8 cellular contexts compared by ENCODE assay signal in genomic region chr5:58871648-58872242, GRCh38.
A peak's percentile ranks its signal among the peaks of the same experiment; 100 is the strongest.
DNase-seq lines count a peak whose midpoint lies in the region; ATAC-seq and TF ChIP-seq lines count a peak whose summit lies in the region.

No MANE protein-coding gene starts in this region.

- no peaks in the 10 kb centered on the region for H3K79me2 ChIP-seq in HCT116 (ENCODE audit: insufficient read depth, low read length)
- H3K79me2 ChIP-seq in OCI-LY7 (ENCODE audit: insufficient read depth, low read depth, low read length) = no peaks in the 10 kb centered on the region

- BruUV-seq in HCT116 (replicated peaks; lab: Mats Ljungman, UMichigan) (no TSS peak), OCI-LY7 (replicated peaks; lab: Mats Ljungman, UMichigan) (no TSS peak)

- H2AFZ ChIP-seq in HCT116 (ENCODE audit: low read depth, low read length, poor library complexity, severe bottlenecking) (peak overlapping the region; percentile 32), OCI-LY7 (ENCODE audit: low read length) (no peak overlapping the region)

- no peak overlapping the region for H3K4me2 ChIP-seq in HCT116 (ENCODE audit: low read length)
- no peak overlapping the region for H3K4me2 ChIP-seq in OCI-LY7 (ENCODE audit: low read length)

- intact Hi-C loops in Right ventricle myocardium inferior (cut with DNase I) (no loop called here), HCT116 (cut with micrococcal nuclease) (loop anchor here (5.0 kb wide), 1 partner anchor 136 kb away; no protein-coding TSS in a partner anchor), OCI-LY7 (cut with micrococcal nuclease; ENCODE audit: unreplicated experiment) (no loop called here)

- RAD21 ChIA-PET in HCT116 (lab: Charles Lee; ENCODE audit: low non-redundant PET in 1 of 2, low total read pairs in 2 of 2, uncharacterized antibody in 2 of 2, unreplicated experiment in 2 of 2) = no interaction called here

- peak; percentile 53 to 67 for TF ChIP-seq CTCF in right atrium auricular region (IDR thresholded peaks at IDR 0.05)
- peak in 2 of 3 experiments; percentile 45 to 56; a peak in 3 of 6 replicates for TF ChIP-seq CTCF in HCT116 (IDR thresholded peaks at IDR 0.05 in 2 of 3, conservative IDR thresholded peaks at IDR 0.05 in 1 of 3; ENCODE audit: borderline replicate concordance in 1 of 3, insufficient read depth in 1 of 3, low read depth in 2 of 3, low read length in 2 of 3)
- TF ChIP-seq CTCF in OCI-LY7 (conservative IDR thresholded peaks at IDR 0.05; ENCODE audit: low read length) = peak; percentile 83
- peak; percentile 41 for TF ChIP-seq CTCF in coronary artery (IDR thresholded peaks at IDR 0.05)
- peak; percentile 56 to 76 (median 69) for TF ChIP-seq CTCF in nephron (IDR thresholded peaks at IDR 0.05; ENCODE audit: unreplicated experiment in 3 of 3)

- H3K4me3 ChIP-seq in right atrium auricular region = no peak overlapping the region
- H3K4me3 ChIP-seq in HCT116 (replicated peaks in 1 of 2; ENCODE audit: low read depth in 1 of 2, low read length in 2 of 2) = no peak overlapping the region
- no peak overlapping the region for H3K4me3 ChIP-seq in OCI-LY7 (ENCODE audit: low read depth, low read length, poor library complexity, severe bottlenecking)
- H3K4me3 ChIP-seq in coronary artery = no peak overlapping the region
- no peak overlapping the region for H3K4me3 ChIP-seq in effector memory CD4-positive, alpha-beta T cell (ENCODE audit: insufficient read depth, low read depth, low read length, poor library complexity, severe bottlenecking)

- no peaks in the 10 kb centered on the region for H4K20me1 ChIP-seq in HCT116 (ENCODE audit: insufficient read depth)
- H4K20me1 ChIP-seq in OCI-LY7 (ENCODE audit: insufficient read depth, low read length) = 0 out of 2 replicates have a peak, but pooled peaks cover 5% of the 10 kb centered on the region

- H3K27ac ChIP-seq in right atrium auricular region (no peak overlapping the region), HCT116 (ENCODE audit: low read depth, low read length) (no peak overlapping the region), OCI-LY7 (ENCODE audit: low read depth, low read length, poor library complexity, severe bottlenecking) (no peak overlapping the region), coronary artery (no peak overlapping the region)
- no peak overlapping the region for H3K27ac ChIP-seq in effector memory CD4-positive, alpha-beta T cell (ENCODE audit: insufficient read depth, low read length, poor library complexity, severe bottlenecking)

- H3K9me2 ChIP-seq in HCT116 (ENCODE audit: insufficient read depth) = no peaks in the 10 kb centered on the region
- H3K9me2 ChIP-seq in OCI-LY7 (ENCODE audit: insufficient read depth, low read length) = no peaks in the 10 kb centered on the region

- POLR2A ChIA-PET in HCT116 (lab: Charles Lee) (no interaction called here), OCI-LY7 (lab: Charles Lee) (no interaction called here)

- no peaks in the 10 kb centered on the region for H3K9me3 Mint-ChIP-seq in nephron

- peaks cover 4% of the 10 kb centered on the region for H3K4me1 Mint-ChIP-seq in nephron

- no peak overlapping the region for H3K9ac ChIP-seq in HCT116 (ENCODE audit: low read length)

- H3K36me3 Mint-ChIP-seq in nephron (ENCODE audit: low read depth) = no peaks in the 10 kb centered on the region

- DNase-seq in right atrium auricular region (ENCODE audit: low spot score) (no peak), Right ventricle myocardium inferior (ENCODE audit: missing footprints) (no peak), HCT116 (ENCODE audit: low read depth, low spot score) (peak; percentile 28), OCI-LY7 (ENCODE audit: low spot score) (peak; percentile 27), coronary artery (ENCODE audit: low spot score) (no peak), COR-L47 (lab: John Stamatoyannopoulos, UW) (no peak)
- no peak for DNase-seq in effector memory CD4-positive, alpha-beta T cell

- peak; percentile 27; the same call in 1 of the 2 replicates for TF ChIP-seq RAD21 in HCT116 (IDR thresholded peaks at IDR 0.05; ENCODE audit: low read depth)

- H3K27ac Mint-ChIP-seq in nephron = no peak overlapping the region

- no peak overlapping the region for H3K4me3 Mint-ChIP-seq in nephron

- no peaks in the 10 kb centered on the region for H3K27me3 ChIP-seq in right atrium auricular region
- H3K27me3 ChIP-seq in HCT116 (ENCODE audit: insufficient read depth, low read length) = peaks cover 13% of the 10 kb centered on the region; the same call in 1 of the 2 replicates
- no peaks in the 10 kb centered on the region for H3K27me3 ChIP-seq in effector memory CD4-positive, alpha-beta T cell (replicated peaks; ENCODE audit: control insufficient read depth, insufficient read depth, low read length, poor library complexity, severe bottlenecking)

- no peaks in the 10 kb centered on the region for H3K9me3 ChIP-seq in right atrium auricular region
- H3K9me3 ChIP-seq in HCT116 (ENCODE audit: control insufficient read depth in 1 of 2, insufficient read depth in 1 of 2, low read depth in 1 of 2, low read length in 2 of 2) = no peaks in the 10 kb centered on the region
- H3K9me3 ChIP-seq in OCI-LY7 (ENCODE audit: low read length) = no peaks in the 10 kb centered on the region
- H3K9me3 ChIP-seq in effector memory CD4-positive, alpha-beta T cell (ENCODE audit: control insufficient read depth, low read length) = no peaks in the 10 kb centered on the region

- peaks cover 5% of the 10 kb centered on the region for H3K27me3 Mint-ChIP-seq in nephron (ENCODE audit: low read depth)

- H3K36me3 ChIP-seq in right atrium auricular region = no peaks in the 10 kb centered on the region
- H3K36me3 ChIP-seq in HCT116 (ENCODE audit: control insufficient read depth in 1 of 2, insufficient read depth in 2 of 2, low read length in 2 of 2) = no peaks in the 10 kb centered on the region
- H3K36me3 ChIP-seq in OCI-LY7 (ENCODE audit: insufficient read depth, low read length) = no peaks in the 10 kb centered on the region
- no peaks in the 10 kb centered on the region for H3K36me3 ChIP-seq in effector memory CD4-positive, alpha-beta T cell (ENCODE audit: control insufficient read depth, insufficient read depth, low read length)

- H3K4me1 ChIP-seq in right atrium auricular region (no peaks in the 10 kb centered on the region), HCT116 (ENCODE audit: control insufficient read depth in 1 of 2, insufficient read depth in 2 of 2, low read length in 2 of 2) (no peaks in the 10 kb centered on the region), OCI-LY7 (ENCODE audit: insufficient read depth, low read length, poor library complexity, severe bottlenecking) (no peaks in the 10 kb centered on the region)
- H3K4me1 ChIP-seq in effector memory CD4-positive, alpha-beta T cell (ENCODE audit: control insufficient read depth, insufficient read depth, low read length, poor library complexity, severe bottlenecking) = no peaks in the 10 kb centered on the region

- TF ChIP-seq POLR2A in HCT116 (IDR thresholded peaks at IDR 0.05; ENCODE audit: borderline replicate concordance, extremely low read depth, insufficient read depth, insufficient read length) = no peak

- CTCF ChIA-PET in HCT116 (lab: Charles Lee) = interaction anchor here (1.0 kb wide), 2 partner anchors 9 to 303 kb away, joined by 3 read pairs; no protein-coding TSS in a partner anchor
- CTCF ChIA-PET in OCI-LY7 (lab: Charles Lee; ENCODE audit: unreplicated experiment) = no interaction called here

- ATAC-seq in Right ventricle myocardium inferior = no peak
- ATAC-seq in HCT116 = peak; percentile 67

TF ChIP-seq in HCT116, 20 proteins besides CTCF, POLR2A, EP300 and RAD21:
- TF ChIP-seq EZH2 (IDR thresholded peaks at IDR 0.05) = no peak
- no peak for TF ChIP-seq ZFX (IDR thresholded peaks at IDR 0.05)
- TF ChIP-seq CEBPB (IDR thresholded peaks at IDR 0.05; ENCODE audit: low read depth) = no peak

Comparison
In these comparisons a context has a peak if more than half of its experiments do, and no peak if none do; other contexts are left out.
1. DNase-seq: peak in HCT116 (single experiment) and OCI-LY7 (single experiment); none in right atrium auricular region (single experiment), Right ventricle myocardium inferior (single experiment), coronary artery (single experiment), effector memory CD4-positive, alpha-beta T cell (0 of 3) and COR-L47 (single experiment).
2. Peak in every context shown above with its lines, with median percentiles within 50 percentile points of each other: CTCF ChIP-seq.